In the genomic region with DNA sequence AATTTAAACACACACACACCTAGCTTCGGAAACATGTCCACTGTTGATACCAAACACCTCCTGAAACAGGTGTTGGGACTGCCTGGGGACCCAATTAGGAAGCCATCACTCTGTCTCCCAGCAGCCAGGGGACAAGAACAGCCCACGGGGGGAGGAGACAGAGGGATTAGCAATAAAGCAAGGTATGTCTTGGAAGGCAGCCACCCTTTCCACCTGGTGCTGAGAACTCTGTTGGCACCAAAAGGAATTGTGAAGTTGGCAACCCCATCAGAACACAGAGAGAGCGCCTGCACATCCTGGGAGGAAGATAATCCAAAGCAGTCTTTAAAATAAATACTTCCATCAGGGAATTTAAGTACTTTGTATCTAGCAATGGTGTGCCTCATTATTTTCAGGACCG, we compare ENCODE assay signal across 15 cellular contexts.
"Had no signal": no experiment of that assay in that cellular context is flagged by ENCODE, and none has a peak within 500 bp of the region (broad histone marks: within the 10 kb centered on the region; RNA-seq: fewer than 3 reads in every experiment).

No MANE protein-coding gene starts in this region.

- DNase-seq: activated naive CD4-positive, alpha-beta T cell treated with Interleukin-2 at 50 U/mL for 16 hours; anterior cingulate cortex; dorsolateral prefrontal cortex; erythroblast; heart right ventricle; left cardiac atrium; lower lobe of right lung; midbrain; stimulated activated CD4-positive, alpha-beta T cell treated with anti-CD3 and anti-CD28 coated beads, Interleukin-12 subunit alpha, Interleukin-12 subunit beta, amount 100 ng/mL, for 4 hours; stimulated activated CD4-positive, alpha-beta T cell treated with anti-CD3 and anti-CD28 coated beads, Interleukin-2, amount 100 ng/mL, for 24 hours; upper lobe of right lung had no signal

- H3K36me3 ChIP-seq: breast epithelium, heart right ventricle, lower lobe of right lung, thoracic aorta, upper lobe of right lung had no signal

- ATAC-seq: gastroesophageal sphincter; heart right ventricle; left cardiac atrium; lower lobe of right lung; stimulated activated effector memory CD8-positive, alpha-beta T cell treated with anti-CD3 and anti-CD28 coated beads, Interleukin-12 subunit alpha, Interleukin-12 subunit beta, amount 100 ng/mL, for 72 hours; upper lobe of right lung had no signal

- H3K9me3 ChIP-seq: breast epithelium, gastroesophageal sphincter, heart right ventricle, lower lobe of right lung, thoracic aorta, upper lobe of right lung had no signal

- H3K4me1 ChIP-seq: lower lobe of right lung, upper lobe of right lung had no signal

- H3K4me3 ChIP-seq: breast epithelium, dorsolateral prefrontal cortex, gastroesophageal sphincter, heart right ventricle, lower lobe of right lung, thoracic aorta, upper lobe of right lung had no signal

- H3K27me3 ChIP-seq: breast epithelium, gastroesophageal sphincter, heart right ventricle, upper lobe of right lung had no signal

- H3K27ac ChIP-seq: breast epithelium, dorsolateral prefrontal cortex, gastroesophageal sphincter, heart right ventricle, lower lobe of right lung, thoracic aorta, upper lobe of right lung had no signal
